ENCODE assay signal across 7 cellular contexts in the genomic region with DNA sequence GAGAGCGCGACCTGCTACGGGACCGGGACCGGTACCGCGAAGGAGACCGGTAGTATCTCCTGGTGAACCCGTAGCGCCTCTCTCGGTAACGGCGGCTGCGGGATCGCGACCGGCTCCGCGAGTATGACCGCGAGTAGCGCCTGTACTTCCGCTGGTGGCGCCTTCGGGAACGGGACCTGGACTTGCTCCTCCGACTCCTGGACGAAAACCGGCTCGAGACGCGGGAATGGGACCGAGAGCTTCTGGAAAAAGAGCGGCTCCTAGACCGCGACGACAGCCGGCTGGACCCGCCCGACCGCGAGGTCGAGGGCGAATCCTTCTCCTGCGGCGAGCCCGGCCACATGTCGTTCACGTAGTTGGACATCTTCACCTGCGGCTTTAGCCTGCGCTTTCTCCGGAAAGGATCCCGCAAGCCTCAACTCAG. TPM values are rescaled to one million over a fixed set of nuclear protein-coding genes. Genes with fewer than 3 reads are reported as not detected.
A peak's percentile ranks its signal among the peaks of the same experiment; 100 is the strongest.
DNase-seq lines count a peak whose midpoint lies in the region; ATAC-seq, FAIRE-seq and TF ChIP-seq lines count a peak whose summit lies in the region.

No MANE protein-coding gene starts in this region.

- H2AFZ ChIP-seq in neuronal stem cell (ENCODE audit: low read length): peak overlapping the region; percentile 97

- H4K91ac ChIP-seq in neuronal stem cell (ENCODE audit: low read depth, low read length, poor library complexity): no peak overlapping the region

- TF ChIP-seq POLR2A in H54 (IDR thresholded peaks at IDR 0.05; ENCODE audit: low read depth, low read length): no peak

- H3K4me2 ChIP-seq in neuronal stem cell (ENCODE audit: insufficient read depth, low read length, poor library complexity, severe bottlenecking): peak overlapping the region; percentile 55

- H2BK120ac ChIP-seq in neuronal stem cell (ENCODE audit: low read depth, low read length): peak overlapping the region; percentile 76

- H2BK5ac ChIP-seq in neuronal stem cell (ENCODE audit: low read length): peak overlapping the region; percentile 87

- no peaks in the 10 kb centered on the region for H3K27me3 ChIP-seq in neuronal stem cell (ENCODE audit: control insufficient read depth in 3 of 3, insufficient read depth in 3 of 3, low read depth in 1 of 3, low read length in 3 of 3)

- H3K4ac ChIP-seq in neuronal stem cell (ENCODE audit: low read length): peak overlapping the region; percentile 89

- H3K79me1 ChIP-seq in neuronal stem cell (ENCODE audit: low read depth, low read length): peaks cover 7% of the 10 kb centered on the region

- no peak overlapping the region for H2BK15ac ChIP-seq in neuronal stem cell (ENCODE audit: low read length)

- no peak overlapping the region for H2AK5ac ChIP-seq in neuronal stem cell (ENCODE audit: low read depth, low read length)

- peaks cover 2 to 15% of the 10 kb centered on the region in 2 donors for H3K4me1 ChIP-seq in neuronal stem cell (ENCODE audit: control insufficient read depth in 2 of 2, insufficient read depth in 1 of 2, low read depth in 1 of 2, low read length in 2 of 2)

- no peak overlapping the region for H4K8ac ChIP-seq in neuronal stem cell (ENCODE audit: low read depth, low read length)

- peak overlapping the region; percentile 99 for H3K23ac ChIP-seq in neuronal stem cell (ENCODE audit: low read depth, low read length, poor library complexity)

- peak overlapping the region; percentile 87 for H3K9ac ChIP-seq in neuronal stem cell (ENCODE audit: low read depth, low read length, poor library complexity)

- H3K4me3 ChIP-seq in epithelial cell of proximal tubule (ENCODE audit: low read depth, low read length) (peak overlapping the region; percentile 71), neuronal stem cell (ENCODE audit: low read length in 2 of 2) (peak overlapping the region; percentile 90 to 99)

- peak overlapping the region; percentile 98 for H3K14ac ChIP-seq in neuronal stem cell (ENCODE audit: low read length)

- H3K27ac ChIP-seq in neuronal stem cell (replicated peaks; ENCODE audit: low read length): peak overlapping the region; percentile 82

- TF ChIP-seq CTCF in epithelial cell of proximal tubule (conservative IDR thresholded peaks at IDR 0.05; ENCODE audit: low read depth, low read length): peak; percentile 2

- WGBS in neuronal stem cell (ENCODE audit: extremely low coverage in 2 of 2, insufficient read length in 2 of 2, insufficient replicate concordance in 1 of 2), 2 donors: no CpG with 5 or more reads among the region's 53 CpGs

- peak; percentile 50 for DNase-seq in activated CD4-positive, alpha-beta T cell treated with anti-CD3 and anti-CD28 coated beads for 48 hours
- DNase-seq in epithelial cell of proximal tubule (ENCODE audit: low read depth) (no peak), neuronal stem cell (ENCODE audit: low spot score) (no peak), H54 (ENCODE audit: insufficient read length, low spot score) (no peak), NCI-H2227 (lab: John Stamatoyannopoulos, UW; ENCODE audit: unreplicated experiment) (no peak)

- no peaks in the 10 kb centered on the region for H3K9me3 ChIP-seq in neuronal stem cell (replicated peaks in 1 of 2; ENCODE audit: control insufficient read depth in 2 of 2, insufficient read depth in 1 of 2, low read depth in 1 of 2, low read length in 2 of 2)

- peaks cover 10 to 46% of the 10 kb centered on the region in 2 donors for H3K36me3 ChIP-seq in neuronal stem cell (replicated peaks in 1 of 2; ENCODE audit: control insufficient read depth in 2 of 2, insufficient read depth in 2 of 2, low read length in 2 of 2)

- no peak overlapping the region for H2BK12ac ChIP-seq in neuronal stem cell (ENCODE audit: low read length)

- ATAC-seq in GM18511 (IDR thresholded peaks at IDR 0.05; ENCODE audit: unreplicated experiment) (peak; percentile 5), HG02981 (IDR thresholded peaks at IDR 0.05; ENCODE audit: unreplicated experiment) (peak; percentile 2)

- no peak for FAIRE-seq in H54 (lab: Jason Lieb, UNC)

- peak overlapping the region; percentile 85 for H3K18ac ChIP-seq in neuronal stem cell (ENCODE audit: low read length)

RNA-seq across cellular contexts. Expression of gene RSRP1, which starts 0.6 kb away (rescaled TPM):
- 32.4 and 52.5 TPM in 2 replicates for total RNA-seq in epithelial cell of proximal tubule
- 46.6 TPM for polyA plus RNA-seq in neuronal stem cell (2013, experiment 1 of 2)
- polyA plus RNA-seq in neuronal stem cell (2013, experiment 2 of 2): 46.6 TPM

RNA-seq across cellular contexts. Expression of gene SYF2, which starts 14.3 kb away (rescaled TPM):
- total RNA-seq in epithelial cell of proximal tubule: 32.3 and 48.4 TPM in 2 replicates
- 69.8 TPM for polyA plus RNA-seq in neuronal stem cell (2013, experiment 1 of 2)
- 71.9 TPM for polyA plus RNA-seq in neuronal stem cell (2013, experiment 2 of 2)

RNA-seq across cellular contexts. Expression of gene RHD, which starts 25.7 kb away (rescaled TPM):
- not detected in 2 replicates for total RNA-seq in epithelial cell of proximal tubule
- not detected for polyA plus RNA-seq in neuronal stem cell (2013, experiment 1 of 2)
- 0.06 TPM for polyA plus RNA-seq in neuronal stem cell (2013, experiment 2 of 2)
